17 cellular contexts compared by ENCODE assay signal in genomic region chr7:3995187-3995586, GRCh38.
DNase-seq lines count a peak whose midpoint lies in the region; ATAC-seq and TF ChIP-seq lines count a peak whose summit lies in the region.
"Had no signal": no experiment of that assay in that cellular context is flagged by ENCODE, and none has a peak within 500 bp of the region (broad histone marks: within the 10 kb centered on the region; RNA-seq: fewer than 3 reads in every experiment).

No MANE protein-coding gene starts in this region.

- TF ChIP-seq CTCF in endothelial cell (IDR thresholded peaks at IDR 0.05; ENCODE audit: unreplicated experiment) = peak; percentile 14
- TF ChIP-seq CTCF in type B pancreatic cell (conservative IDR thresholded peaks at IDR 0.05) = peak; percentile 35

- DNase-seq in activated naive CD8-positive, alpha-beta T cell treated with anti-CD3 and anti-CD28 coated beads for 36 hours = peak; percentile 8
- no peak for DNase-seq in activated naive CD8-positive, alpha-beta T cell treated with anti-CD3 and anti-CD28 coated beads, Interleukin-2, amount 50 U/mL, for 24 hours
- DNase-seq in NAMALWA (ENCODE audit: low spot score) (peak; percentile 82), endothelial cell (ENCODE audit: low spot score) (no peak), type B pancreatic cell (ENCODE audit: extremely low spot score, unreplicated experiment) (no peak), NCI-H748 treated with DMSO at 0.1 percent for 48 hours (lab: John Stamatoyannopoulos, UW) (no peak)
- DNase-seq: activated naive CD4-positive, alpha-beta T cell treated with Interleukin-2 at 50 U/mL for 16 hours; foreskin fibroblast; GDM1; left ventricle myocardium superior; NCI-H1105 treated with DMSO at 0.1 percent for 48 hours; occipital lobe; right cardiac atrium; RPMI8226 had no signal

- no peak overlapping the region for H3K4me3 Mint-ChIP-seq in activated naive CD8-positive, alpha-beta T cell treated with anti-CD3 and anti-CD28 coated beads for 36 hours
- H3K4me3 Mint-ChIP-seq in activated naive CD8-positive, alpha-beta T cell treated with anti-CD3 and anti-CD28 coated beads, Interleukin-2, amount 50 U/mL, for 24 hours = no peak overlapping the region
- H3K4me3 Mint-ChIP-seq in endothelial cell (ENCODE audit: unreplicated experiment) = no peak overlapping the region
- H3K4me3 Mint-ChIP-seq in type B pancreatic cell = no peak overlapping the region

- H3K36me3 Mint-ChIP-seq in activated naive CD8-positive, alpha-beta T cell treated with anti-CD3 and anti-CD28 coated beads for 36 hours = no peaks in the 10 kb centered on the region
- H3K36me3 Mint-ChIP-seq in activated naive CD8-positive, alpha-beta T cell treated with anti-CD3 and anti-CD28 coated beads, Interleukin-2, amount 50 U/mL, for 24 hours (ENCODE audit: low read depth) = peaks cover 2% of the 10 kb centered on the region
- H3K36me3 Mint-ChIP-seq in endothelial cell (ENCODE audit: low read depth, unreplicated experiment) = peaks cover 4% of the 10 kb centered on the region
- H3K36me3 Mint-ChIP-seq in type B pancreatic cell = no peaks in the 10 kb centered on the region

- H3K27me3 Mint-ChIP-seq in activated naive CD8-positive, alpha-beta T cell treated with anti-CD3 and anti-CD28 coated beads for 36 hours = no peaks in the 10 kb centered on the region
- H3K27me3 Mint-ChIP-seq in activated naive CD8-positive, alpha-beta T cell treated with anti-CD3 and anti-CD28 coated beads, Interleukin-2, amount 50 U/mL, for 24 hours = peaks cover 13% of the 10 kb centered on the region
- peaks cover 5% of the 10 kb centered on the region for H3K27me3 Mint-ChIP-seq in endothelial cell (ENCODE audit: unreplicated experiment)
- peaks cover 3% of the 10 kb centered on the region for H3K27me3 Mint-ChIP-seq in type B pancreatic cell

- H3K9me3 Mint-ChIP-seq in activated naive CD8-positive, alpha-beta T cell treated with anti-CD3 and anti-CD28 coated beads for 36 hours = no peaks in the 10 kb centered on the region
- no peaks in the 10 kb centered on the region for H3K9me3 Mint-ChIP-seq in activated naive CD8-positive, alpha-beta T cell treated with anti-CD3 and anti-CD28 coated beads, Interleukin-2, amount 50 U/mL, for 24 hours
- H3K9me3 Mint-ChIP-seq in endothelial cell (ENCODE audit: unreplicated experiment) (peaks cover 5% of the 10 kb centered on the region), type B pancreatic cell (peaks cover 6% of the 10 kb centered on the region)

- H3K27ac Mint-ChIP-seq in activated naive CD8-positive, alpha-beta T cell treated with anti-CD3 and anti-CD28 coated beads for 36 hours = no peak overlapping the region
- H3K27ac Mint-ChIP-seq in activated naive CD8-positive, alpha-beta T cell treated with anti-CD3 and anti-CD28 coated beads, Interleukin-2, amount 50 U/mL, for 24 hours = no peak overlapping the region
- H3K27ac Mint-ChIP-seq in endothelial cell (ENCODE audit: unreplicated experiment) = no peak overlapping the region
- H3K27ac Mint-ChIP-seq in type B pancreatic cell = no peak overlapping the region

- no peak for ATAC-seq in activated naive CD8-positive, alpha-beta T cell treated with anti-CD3 and anti-CD28 coated beads, Interleukin-2, amount 50 U/mL, for 24 hours
- ATAC-seq in HG03280 (IDR thresholded peaks at IDR 0.05; ENCODE audit: unreplicated experiment) = no peak
- no peak for ATAC-seq in GM18498 (IDR thresholded peaks at IDR 0.05; ENCODE audit: unreplicated experiment)
- ATAC-seq: GM12878, left ventricle myocardium superior, right cardiac atrium had no signal

- H3K4me1 Mint-ChIP-seq in activated naive CD8-positive, alpha-beta T cell treated with anti-CD3 and anti-CD28 coated beads for 36 hours = no peaks in the 10 kb centered on the region
- H3K4me1 Mint-ChIP-seq in activated naive CD8-positive, alpha-beta T cell treated with anti-CD3 and anti-CD28 coated beads, Interleukin-2, amount 50 U/mL, for 24 hours = no peaks in the 10 kb centered on the region
- H3K4me1 Mint-ChIP-seq in endothelial cell (ENCODE audit: unreplicated experiment) (no peaks in the 10 kb centered on the region), type B pancreatic cell (ENCODE audit: unreplicated experiment) (no peaks in the 10 kb centered on the region)

Comparison
In these comparisons a context has a peak if more than half of its experiments do, and no peak if none do; other contexts are left out.
1. DNase-seq: peak in activated naive CD8-positive, alpha-beta T cell treated with anti-CD3 and anti-CD28 coated beads for 36 hours (single experiment) and NAMALWA (single experiment); none in activated naive CD8-positive, alpha-beta T cell treated with anti-CD3 and anti-CD28 coated beads, Interleukin-2, amount 50 U/mL, for 24 hours (single experiment), endothelial cell (single experiment), type B pancreatic cell (single experiment) and NCI-H748 treated with DMSO at 0.1 percent for 48 hours (single experiment).